Comparison of ENCODE assay signal across 28 cellular contexts in the genomic region with DNA sequence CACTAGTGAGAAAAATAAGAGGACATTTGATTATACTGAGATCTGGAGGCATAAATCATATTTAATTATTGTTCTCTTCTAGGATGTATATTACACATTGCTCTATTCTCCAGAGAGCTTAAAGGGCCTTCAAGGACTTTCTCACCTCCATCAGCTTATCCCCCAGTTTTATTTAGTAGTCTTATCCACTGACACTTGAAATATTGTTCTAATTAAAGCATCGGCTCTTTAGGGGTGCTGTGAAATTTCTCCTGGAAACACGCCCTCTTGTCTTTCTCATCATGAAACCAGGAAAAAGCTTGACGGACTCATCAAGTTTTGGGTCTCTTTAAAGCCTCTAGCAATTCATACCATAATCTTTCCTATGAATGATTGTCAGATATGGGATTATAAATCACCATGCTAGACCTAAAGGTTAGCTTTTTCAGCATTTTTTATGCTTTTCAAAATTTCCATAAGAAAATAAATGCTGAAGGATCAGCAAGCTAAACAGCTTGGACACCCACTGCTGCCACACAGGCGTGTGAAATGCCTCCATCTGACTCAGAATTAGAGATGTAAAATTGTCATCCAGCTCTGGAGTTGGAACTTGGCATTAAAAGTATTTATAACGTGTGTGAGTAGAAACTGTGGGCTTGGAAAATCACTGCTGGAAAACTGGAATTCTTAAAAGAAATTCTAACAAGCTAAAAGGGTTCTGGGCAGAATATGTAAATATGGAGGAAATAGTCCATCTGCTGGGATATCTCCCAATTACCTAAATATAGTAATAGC.
DNase-seq lines count a peak whose midpoint lies in the region; ATAC-seq lines count a peak whose summit lies in the region.
"Had no signal": no experiment of that assay in that cellular context is flagged by ENCODE, and none has a peak within 500 bp of the region (broad histone marks: within the 10 kb centered on the region; RNA-seq: fewer than 3 reads in every experiment).

No MANE protein-coding gene starts in this region.

- H3K4me3 Mint-ChIP-seq in activated T-cell treated with anti-CD3 and anti-CD28 coated beads, Interleukin-2, amount 50 U/mL, for 4 hours = no peak overlapping the region
- H3K4me3 Mint-ChIP-seq: activated CD4-positive, alpha-beta T cell treated with anti-CD3 and anti-CD28 coated beads, Interleukin-2, amount 10 ng/mL, durations not matched to agents 7 days and 5 days; activated naive CD8-positive, alpha-beta T cell treated with anti-CD3 and anti-CD28 coated beads for 36 hours; activated T-cell treated with anti-CD3 and anti-CD28 coated beads, Interleukin-2, amount 50 U/mL, for 24 hours; CD14-positive monocyte; natural killer cell treated with Interleukin-12 subunit alpha and Interleukin-12 subunit beta and Interleukin-15 and Interleukin-18, amount 100 ng/mL, for 72 hours; stimulated activated memory B cell treated with anti-CD40 and anti-IgM and Interleukin-4, amounts not matched to agents 10 μg/mL and 1 μg/mL and 100 μg/mL, for 72 hours had no signal

- peaks cover 3% of the 10 kb centered on the region for H3K9me3 Mint-ChIP-seq in activated T-cell treated with anti-CD3 and anti-CD28 coated beads, Interleukin-2, amount 50 U/mL, for 4 hours
- H3K9me3 Mint-ChIP-seq: stimulated activated memory B cell treated with anti-CD40 and anti-IgM and Interleukin-4, amounts not matched to agents 10 μg/mL and 1 μg/mL and 100 μg/mL, for 72 hours had no signal

- no peaks in the 10 kb centered on the region for H3K4me1 Mint-ChIP-seq in activated T-cell treated with anti-CD3 and anti-CD28 coated beads, Interleukin-2, amount 50 U/mL, for 4 hours (ENCODE audit: low read depth)
- H3K4me1 Mint-ChIP-seq: activated CD4-positive, alpha-beta T cell treated with anti-CD3 and anti-CD28 coated beads, Interleukin-2, amount 10 ng/mL, durations not matched to agents 7 days and 5 days; activated naive CD8-positive, alpha-beta T cell treated with anti-CD3 and anti-CD28 coated beads for 36 hours; CD14-positive monocyte; stimulated activated memory B cell treated with anti-CD40 and anti-IgM and Interleukin-4, amounts not matched to agents 10 μg/mL and 1 μg/mL and 100 μg/mL, for 72 hours had no signal

- DNase-seq in EL (peak; percentile 18), M059J (ENCODE audit: low read depth) (peak; percentile 22), fibroblast of peridontal ligament (ENCODE audit: extremely low read depth) (peak; percentile 10), pons (ENCODE audit: low spot score) (peak; percentile 25), DMS53 (lab: John Stamatoyannopoulos, UW) (no peak)
- no peak for DNase-seq in activated T-cell treated with anti-CD3 and anti-CD28 coated beads, Interleukin-2, amount 50 U/mL, for 4 hours
- DNase-seq: activated CD4-positive, alpha-beta T cell treated with anti-CD3 and anti-CD28 coated beads, Interleukin-2, amount 10 ng/mL, durations not matched to agents 7 days and 5 days; activated gamma-delta T cell; activated naive CD8-positive, alpha-beta T cell treated with anti-CD3 and anti-CD28 coated beads for 36 hours; activated T-cell treated with anti-CD3 and anti-CD28 coated beads, Interleukin-2, amount 50 U/mL, for 24 hours; aorta; Calu3; cortex of kidney; DMS79 treated with DMSO at 0.1 percent for 48 hours; gastrocnemius medialis; KG1; mucosa of descending colon; NCI-H1417; NCI-H2081; NCI-H226; occipital lobe; psoas muscle; trophoblast cell had no signal

- H3K36me3 Mint-ChIP-seq in activated T-cell treated with anti-CD3 and anti-CD28 coated beads, Interleukin-2, amount 50 U/mL, for 4 hours (ENCODE audit: insufficient read depth) = no peaks in the 10 kb centered on the region
- H3K36me3 Mint-ChIP-seq: activated naive CD8-positive, alpha-beta T cell treated with anti-CD3 and anti-CD28 coated beads for 36 hours; CD14-positive monocyte; natural killer cell treated with Interleukin-12 subunit alpha and Interleukin-12 subunit beta and Interleukin-15 and Interleukin-18, amount 100 ng/mL, for 72 hours; stimulated activated memory B cell treated with anti-CD40 and anti-IgM and Interleukin-4, amounts not matched to agents 10 μg/mL and 1 μg/mL and 100 μg/mL, for 72 hours had no signal

- ATAC-seq in activated T-cell treated with anti-CD3 and anti-CD28 coated beads, Interleukin-2, amount 50 U/mL, for 4 hours = no peak
- ATAC-seq in HG02938 (IDR thresholded peaks at IDR 0.05; ENCODE audit: unreplicated experiment) = no peak
- ATAC-seq: esophagus mucosa; gastrocnemius medialis; mucosa of descending colon; natural killer cell treated with Interleukin-12 subunit alpha and Interleukin-12 subunit beta and Interleukin-15 and Interleukin-18, amount 100 ng/mL, for 72 hours; psoas muscle; stimulated activated memory B cell treated with anti-CD40 and anti-IgM and Interleukin-4, amounts not matched to agents 10 μg/mL and 1 μg/mL and 100 μg/mL, for 72 hours had no signal

- no peaks in the 10 kb centered on the region for H3K27me3 Mint-ChIP-seq in activated T-cell treated with anti-CD3 and anti-CD28 coated beads, Interleukin-2, amount 50 U/mL, for 4 hours (ENCODE audit: low read depth)
- H3K27me3 Mint-ChIP-seq: activated CD4-positive, alpha-beta T cell treated with anti-CD3 and anti-CD28 coated beads, Interleukin-2, amount 10 ng/mL, durations not matched to agents 7 days and 5 days; activated naive CD8-positive, alpha-beta T cell treated with anti-CD3 and anti-CD28 coated beads for 36 hours; activated T-cell treated with anti-CD3 and anti-CD28 coated beads, Interleukin-2, amount 50 U/mL, for 24 hours; natural killer cell treated with Interleukin-12 subunit alpha and Interleukin-12 subunit beta and Interleukin-15 and Interleukin-18, amount 100 ng/mL, for 72 hours; stimulated activated memory B cell treated with anti-CD40 and anti-IgM and Interleukin-4, amounts not matched to agents 10 μg/mL and 1 μg/mL and 100 μg/mL, for 72 hours had no signal

Comparison
In these comparisons a context has a peak if more than half of its experiments do, and no peak if none do; other contexts are left out.
1. DNase-seq: peak in EL (single experiment), M059J (single experiment), fibroblast of peridontal ligament (single experiment) and pons (single experiment); none in activated T-cell treated with anti-CD3 and anti-CD28 coated beads, Interleukin-2, amount 50 U/mL, for 4 hours (single experiment) and DMS53 (single experiment).